Comparison of ENCODE assay signal across 18 cellular contexts in genomic region chr7:131338173-131338572, GRCh38.
"Had no signal": no experiment of that assay in that cellular context is flagged by ENCODE, and none has a peak within 500 bp of the region (broad histone marks: within the 10 kb centered on the region; RNA-seq: fewer than 3 reads in every experiment).

No MANE protein-coding gene starts in this region.

- H2AFZ ChIP-seq: parathyroid adenoma had no signal

- ATAC-seq: heart right ventricle; sciatic nerve; stimulated activated effector memory CD8-positive, alpha-beta T cell treated with anti-CD3 and anti-CD28 coated beads, Interleukin-12 subunit alpha, Interleukin-12 subunit beta, amount 100 ng/mL, for 72 hours had no signal

- H3K9ac ChIP-seq: parathyroid adenoma had no signal

- H3K4me3 ChIP-seq: ascending aorta, colonic mucosa, gastrocnemius medialis, heart right ventricle, stomach, testis had no signal

- H3K27ac ChIP-seq: ascending aorta, colonic mucosa, gastrocnemius medialis, heart right ventricle, parathyroid adenoma, stomach, testis had no signal

- H3K36me3 ChIP-seq: colonic mucosa, gastrocnemius medialis, stomach had no signal

- H3K27me3 ChIP-seq: ascending aorta, colonic mucosa, gastrocnemius medialis, heart right ventricle, stomach, testis had no signal

- H3K9me3 ChIP-seq: colonic mucosa, gastrocnemius medialis, testis had no signal

- DNase-seq: activated CD4-positive, alpha-beta T cell treated with anti-CD3 and anti-CD28 coated beads, Interleukin-2, amount 10 ng/mL, durations not matched to agents 24 days and 14 days; activated CD4-positive, CD25-positive, alpha-beta regulatory T cell; activated CD8-positive, alpha-beta memory T cell treated with anti-CD3 and anti-CD28 coated beads, Interleukin-2, amount 50 U/mL, for 4 hours; activated effector memory CD4-positive, alpha-beta T cell treated with Interleukin-2 at 50 U/mL for 16 hours; activated naive CD4-positive, alpha-beta T cell treated with anti-CD3 and anti-CD28 coated beads, Interleukin-2, amount 50 U/mL, for 16 hours; activated T-cell treated with anti-CD3 and anti-CD28 coated beads, Interleukin-2, amount 50 U/mL, for 48 hours; colonic mucosa; gastrocnemius medialis; heart right ventricle; mesenchymal stem cell; natural killer cell; stimulated activated CD4-positive, alpha-beta T cell treated with anti-CD3 and anti-CD28 coated beads, Interleukin-4, amount 100 ng/mL, for 24 hours; stomach; testis had no signal

- H3K4me1 ChIP-seq: colonic mucosa had no signal
